27 cellular contexts compared by ENCODE assay signal in genomic region chr10:127855976-127856375, GRCh38. TPM values are rescaled to one million over a fixed set of nuclear protein-coding genes. Genes with fewer than 3 reads are reported as not detected.
"Had no signal": no experiment of that assay in that cellular context is flagged by ENCODE, and none has a peak within 500 bp of the region (broad histone marks: within the 10 kb centered on the region; RNA-seq: fewer than 3 reads in every experiment).

No MANE protein-coding gene starts in this region.

- H3K4me3 Mint-ChIP-seq: activated CD8-positive, alpha-beta T cell treated with anti-CD3 and anti-CD28 coated beads, Interleukin-2, amount 10 ng/mL, durations not matched to agents 7 days and 5 days; activated naive CD8-positive, alpha-beta T cell treated with anti-CD3 and anti-CD28 coated beads, Interleukin-2, amount 10 ng/mL, durations not matched to agents 7 days and 5 days; T-helper 1 cell treated with Interleukin-12 subunit alpha and Interleukin-12 subunit beta and Interleukin-4 antibody, amounts not matched to agents 30 μg/mL and 1 μg/mL, for 36 hours; WTC11 had no signal

- H3K27ac ChIP-seq: adrenal gland, breast epithelium, RWPE1, SJSA1 had no signal

- H3K4me3 ChIP-seq: adrenal gland, breast epithelium, Peyer's patch, SJSA1 had no signal

- H3K27ac Mint-ChIP-seq: activated CD8-positive, alpha-beta T cell treated with anti-CD3 and anti-CD28 coated beads, Interleukin-2, amount 10 ng/mL, durations not matched to agents 7 days and 5 days; activated naive CD8-positive, alpha-beta T cell treated with anti-CD3 and anti-CD28 coated beads, Interleukin-2, amount 10 ng/mL, durations not matched to agents 7 days and 5 days; T-helper 1 cell treated with Interleukin-12 subunit alpha and Interleukin-12 subunit beta and Interleukin-4 antibody, amounts not matched to agents 30 μg/mL and 1 μg/mL, for 36 hours; WTC11 had no signal

- H3K9me3 Mint-ChIP-seq: activated naive CD8-positive, alpha-beta T cell treated with anti-CD3 and anti-CD28 coated beads, Interleukin-2, amount 10 ng/mL, durations not matched to agents 7 days and 5 days had no signal

- H3K27me3 ChIP-seq: adrenal gland, breast epithelium, Peyer's patch, SJSA1 had no signal

- DNase-seq: activated CD4-positive, alpha-beta T cell treated with anti-CD3 and anti-CD28 coated beads for 48 hours; activated CD4-positive, alpha-beta T cell treated with anti-CD3 and anti-CD28 coated beads, Interleukin-2, amount 50 U/mL, for 4 hours; activated CD4-positive, CD25-positive, alpha-beta regulatory T cell treated with anti-CD3 and anti-CD28 coated beads, Interleukin-2, amount 50 U/mL, for 72 hours; activated CD8-positive, alpha-beta memory T cell treated with anti-CD3 and anti-CD28 coated beads, Interleukin-2, amount 50 U/mL, for 48 hours; activated CD8-positive, alpha-beta T cell treated with anti-CD3 and anti-CD28 coated beads, Interleukin-2, amount 10 ng/mL, durations not matched to agents 7 days and 5 days; activated naive CD4-positive, alpha-beta T cell treated with anti-CD3 and anti-CD28 coated beads, Interleukin-2, amount 50 U/mL, for 16 hours; activated naive CD8-positive, alpha-beta T cell treated with anti-CD3 and anti-CD28 coated beads, Interleukin-2, amount 10 ng/mL, durations not matched to agents 7 days and 5 days; activated T-cell treated with anti-CD3 and anti-CD28 coated beads, Interleukin-2, amount 50 U/mL, for 1 hour; aorta; caudate nucleus; Karpas-422; MM.1S; NCI-H146; NCI-H187 treated with DMSO at 0.1 percent for 48 hours; NCI-H2081 treated with DMSO at 0.1 percent for 48 hours; NCI-H446; NCI-H524; Right ventricle myocardium superior; SW 1271 had no signal

- H3K36me3 Mint-ChIP-seq: activated naive CD8-positive, alpha-beta T cell treated with anti-CD3 and anti-CD28 coated beads, Interleukin-2, amount 10 ng/mL, durations not matched to agents 7 days and 5 days had no signal

- ATAC-seq: activated CD8-positive, alpha-beta T cell treated with anti-CD3 and anti-CD28 coated beads, Interleukin-2, amount 10 ng/mL, durations not matched to agents 7 days and 5 days; SK-N-SH treated with all-trans-retinoic acid at 6 μM for 48 hours; WTC11 had no signal

- H3K4me1 ChIP-seq: adrenal gland, breast epithelium, SJSA1 had no signal

RNA-seq across cellular contexts. Expression of gene CLRN3, which starts 36.8 kb away (rescaled TPM):
- total RNA-seq: activated CD8-positive, alpha-beta T cell treated with anti-CD3 and anti-CD28 coated beads, Interleukin-2, amount 10 ng/mL, durations not matched to agents 7 days and 5 days; activated naive CD8-positive, alpha-beta T cell treated with anti-CD3 and anti-CD28 coated beads, Interleukin-2, amount 10 ng/mL, durations not matched to agents 7 days and 5 days; aorta; Right ventricle myocardium superior; SJSA1; WTC11 had no signal
- polyA plus RNA-seq: adrenal gland had no signal
